In genomic region chrX:3549442-3549875, GRCh38 we compare ENCODE assay signal across 9 cellular contexts.
A peak's percentile ranks its signal among the peaks of the same experiment; 100 is the strongest.
DNase-seq lines count a peak whose midpoint lies in the region; ATAC-seq and TF ChIP-seq lines count a peak whose summit lies in the region.
"Had no signal": no experiment of that assay in that cellular context is flagged by ENCODE, and none has a peak within 500 bp of the region (broad histone marks: within the 10 kb centered on the region; RNA-seq: fewer than 3 reads in every experiment).

No MANE protein-coding gene starts in this region.

- H2AFZ ChIP-seq in neural progenitor cell (replicated peaks), result peak overlapping the region; percentile 37

- H3K79me2 ChIP-seq in neural progenitor cell (ENCODE audit: low read depth), result no peaks in the 10 kb centered on the region

- peaks cover 3% of the 10 kb centered on the region for H3K9me3 Mint-ChIP-seq in neural progenitor cell

- H4K20me1 ChIP-seq in neural progenitor cell (ENCODE audit: low read depth), result no peaks in the 10 kb centered on the region

- H3K9ac ChIP-seq in neural progenitor cell, result no peak overlapping the region

- no peaks in the 10 kb centered on the region for H3K9me3 ChIP-seq in neural progenitor cell (ENCODE audit: low read depth)

- no peak overlapping the region for H3K4me3 ChIP-seq in NB4 (ENCODE audit: low read depth, low read length)
- H3K4me3 ChIP-seq in cardiac fibroblast (replicated peaks in 1 of 2; ENCODE audit: low read depth in 2 of 2, low read length in 2 of 2), result no peak overlapping the region
- H3K4me3 ChIP-seq in neural progenitor cell, result no peak overlapping the region

- peaks cover 10% of the 10 kb centered on the region for H3K4me1 Mint-ChIP-seq in neural progenitor cell

- no peaks in the 10 kb centered on the region for H3K4me1 ChIP-seq in neural progenitor cell

- no peaks in the 10 kb centered on the region for H3F3A ChIP-seq in neural progenitor cell (ENCODE audit: low read depth)

- no peak overlapping the region for H3K4me3 Mint-ChIP-seq in neural progenitor cell

- TF ChIP-seq CTCF in NB4 (IDR thresholded peaks at IDR 0.05; ENCODE audit: low read depth, low read length) (no peak), cardiac fibroblast (IDR thresholded peaks at IDR 0.05; ENCODE audit: low read depth, low read length) (no peak), neural progenitor cell (IDR thresholded peaks at IDR 0.05) (no peak)

- no peak overlapping the region for H3K27ac Mint-ChIP-seq in neural progenitor cell

- H3K27me3 ChIP-seq in neural progenitor cell, result no peaks in the 10 kb centered on the region

- no peak overlapping the region for H3K4me2 ChIP-seq in neural progenitor cell

- no peak for TF ChIP-seq POLR2A in NB4 (IDR thresholded peaks at IDR 0.05; ENCODE audit: extremely low read depth, insufficient read length)

- H3K27ac ChIP-seq in neural progenitor cell, result no peak overlapping the region

- DNase-seq in D341Med (ENCODE audit: low spot score) (peak; percentile 12), NB4 (ENCODE audit: low read depth) (peak; percentile 75), cardiac fibroblast (ENCODE audit: low read depth in 2 of 2) (peak; percentile 39 to 43), neural progenitor cell (ENCODE audit: low spot score) (peak; percentile 16), activated T-cell treated with anti-CD3 and anti-CD28 coated beads for 4 hours (no peak)
- DNase-seq: central memory CD4-positive, alpha-beta T cell had no signal

- H3K27me3 Mint-ChIP-seq in neural progenitor cell (ENCODE audit: insufficient read depth, low read depth), result peaks cover 4% of the 10 kb centered on the region

- no peaks in the 10 kb centered on the region for H3K36me3 ChIP-seq in neural progenitor cell

- ATAC-seq in GM18867 (IDR thresholded peaks at IDR 0.05; ENCODE audit: unreplicated experiment) (no peak), HG03280 (IDR thresholded peaks at IDR 0.05; ENCODE audit: unreplicated experiment) (no peak), GM18519 (IDR thresholded peaks at IDR 0.05; ENCODE audit: low FRiP score, unreplicated experiment) (no peak)

- H3K36me3 Mint-ChIP-seq in neural progenitor cell, result no peaks in the 10 kb centered on the region
